17 cellular contexts compared by ENCODE assay signal in genomic region chr19:35559281-35559659, GRCh38. TPM values are rescaled to one million over a fixed set of nuclear protein-coding genes. Genes with fewer than 3 reads are reported as not detected.
DNase-seq lines count a peak whose midpoint lies in the region; ATAC-seq and TF ChIP-seq lines count a peak whose summit lies in the region.
"Had no signal": no experiment of that assay in that cellular context is flagged by ENCODE, and none has a peak within 500 bp of the region (broad histone marks: within the 10 kb centered on the region; RNA-seq: fewer than 3 reads in every experiment).

No MANE protein-coding gene starts in this region.

- peak overlapping the region; percentile 7 for H3K4me3 Mint-ChIP-seq in T-helper 17 cell

- no peaks in the 10 kb centered on the region for H3K79me2 ChIP-seq in smooth muscle cell (ENCODE audit: low read depth)

- H3K4me1 Mint-ChIP-seq in T-helper 17 cell: peaks cover 19% of the 10 kb centered on the region

- H2AFZ ChIP-seq in smooth muscle cell (ENCODE audit: low read depth): no peak overlapping the region

- no peak overlapping the region for H3K27ac Mint-ChIP-seq in T-helper 17 cell
- H3K27ac Mint-ChIP-seq: CD14-positive monocyte had no signal

- H3K9ac ChIP-seq in BLaER1 treated with 17β-estradiol and CSF1 and Interleukin-3, amounts not matched to agents 10 nM and 100 nM: no peak overlapping the region
- H3K9ac ChIP-seq in smooth muscle cell (ENCODE audit: low read depth): no peak overlapping the region

- DNase-seq in T-helper 17 cell: no peak
- no peak for DNase-seq in SKM-1 treated with dmso at 0.1 percent for 144 hours (lab: John Stamatoyannopoulos, UW; ENCODE audit: unreplicated experiment)
- no peak for DNase-seq in stomach
- no peak for DNase-seq in right lobe of liver
- DNase-seq in smooth muscle cell (lab: John Stamatoyannopoulos, UW; ENCODE audit: unreplicated experiment): no peak
- DNase-seq: anterior cingulate cortex, KG1, left cardiac atrium, NCI-H2171 treated with DMSO at 0.1 percent for 48 hours had no signal

- peak overlapping the region; percentile 57 to 84 (median 78) for H3K4me2 ChIP-seq in BLaER1 treated with 17β-estradiol and CSF1 and Interleukin-3, amounts not matched to agents 10 nM and 100 nM
- H3K4me2 ChIP-seq in smooth muscle cell: no peak overlapping the region

- H3K36me3 Mint-ChIP-seq in T-helper 17 cell (ENCODE audit: low read depth): peaks cover 13% of the 10 kb centered on the region
- H3K36me3 Mint-ChIP-seq: CD14-positive monocyte had no signal

- H3K27ac ChIP-seq in BLaER1 treated with 17β-estradiol and CSF1 and Interleukin-3, amounts not matched to agents 10 nM and 100 nM: no peak overlapping the region
- no peak overlapping the region for H3K27ac ChIP-seq in stomach
- H3K27ac ChIP-seq in right lobe of liver: no peak overlapping the region
- H3K27ac ChIP-seq in smooth muscle cell (ENCODE audit: low read depth): no peak overlapping the region
- H3K27ac ChIP-seq: skin epidermis had no signal

- H3K4me1 ChIP-seq in BLaER1 treated with 17β-estradiol and CSF1 and Interleukin-3, amounts not matched to agents 10 nM and 100 nM: peaks cover 14 to 25% (median 19%) of the 10 kb centered on the region in 10 experiments
- H3K4me1 ChIP-seq in stomach (peaks cover 8 to 17% (median 12%) of the 10 kb centered on the region in 4 donors), right lobe of liver (no peaks in the 10 kb centered on the region), smooth muscle cell (ENCODE audit: low read depth) (peaks cover 3% of the 10 kb centered on the region)

- no peak overlapping the region for H3K4me3 ChIP-seq in BLaER1 treated with 17β-estradiol and CSF1 and Interleukin-3, amounts not matched to agents 10 nM and 100 nM
- H3K4me3 ChIP-seq in stomach (peak overlapping the region in 1 of 4 donors; percentile 39), right lobe of liver (no peak overlapping the region), smooth muscle cell (no peak overlapping the region)
- H3K4me3 ChIP-seq: skin epidermis had no signal

- no peaks in the 10 kb centered on the region for H3F3A ChIP-seq in smooth muscle cell (ENCODE audit: low read depth)

- no peaks in the 10 kb centered on the region for H3K9me3 ChIP-seq in BLaER1 treated with 17β-estradiol and CSF1 and Interleukin-3, amounts not matched to agents 10 nM and 100 nM (replicated peaks in 1 of 11)
- H3K9me3 ChIP-seq in T-helper 17 cell (ENCODE audit: control insufficient read depth, low read length, poor library complexity, severe bottlenecking): no peaks in the 10 kb centered on the region
- H3K9me3 ChIP-seq in stomach: no peaks in the 10 kb centered on the region
- H3K9me3 ChIP-seq in right lobe of liver: no peaks in the 10 kb centered on the region
- H3K9me3 ChIP-seq in smooth muscle cell (replicated peaks; ENCODE audit: low read depth): no peaks in the 10 kb centered on the region

- 33 to 57% (median 46%) methylated on average over 9 to 11 of the region's 11 CpGs for WGBS in stomach, 5 donors
- 48% methylated on average over 7 of the region's 11 CpGs for WGBS in right lobe of liver (ENCODE audit: insufficient coverage, low coverage, low lambda C conversion rate, missing lambda C conversion rate)
- 87% methylated on average over 11 of the region's 11 CpGs for WGBS in smooth muscle cell (ENCODE audit: low lambda C conversion rate)

- TF ChIP-seq EP300 in stomach (IDR thresholded peaks at IDR 0.05): no peak

- TF ChIP-seq POLR2A in GM18505 (IDR thresholded peaks at IDR 0.05; ENCODE audit: borderline replicate concordance, extremely low read depth, insufficient read depth, insufficient read length) (no peak), stomach (IDR thresholded peaks at IDR 0.05) (no peak), right lobe of liver (IDR thresholded peaks at IDR 0.05) (no peak)

- no peaks in the 10 kb centered on the region for H3K36me3 ChIP-seq in BLaER1 treated with 17β-estradiol and CSF1 and Interleukin-3, amounts not matched to agents 10 nM and 100 nM
- no peaks in the 10 kb centered on the region for H3K36me3 ChIP-seq in stomach
- H3K36me3 ChIP-seq in right lobe of liver: no peaks in the 10 kb centered on the region
- no peaks in the 10 kb centered on the region for H3K36me3 ChIP-seq in smooth muscle cell (ENCODE audit: low read depth)

- ATAC-seq in GM18505 (IDR thresholded peaks at IDR 0.05; ENCODE audit: unreplicated experiment) (peak; percentile 60), HG02973 (IDR thresholded peaks at IDR 0.05; ENCODE audit: unreplicated experiment) (peak; percentile 61), T-helper 17 cell (no peak), right lobe of liver (no peak)
- ATAC-seq: left cardiac atrium, Panc1 had no signal

- intact Hi-C loops in stomach (cut with DNase I; ENCODE audit: low total_unique reads) (no loop called here), right lobe of liver (cut with DNase I) (no loop called here)

- H4K20me1 ChIP-seq in BLaER1 treated with 17β-estradiol and CSF1 and Interleukin-3, amounts not matched to agents 10 nM and 100 nM: peaks cover 0 to 17% (median 0%) of the 10 kb centered on the region in 11 experiments; a peak in 5 of 22 replicates
- no peaks in the 10 kb centered on the region for H4K20me1 ChIP-seq in smooth muscle cell (ENCODE audit: low read depth)

- no peak for TF ChIP-seq CTCF in stomach (IDR thresholded peaks at IDR 0.05)
- TF ChIP-seq CTCF in right lobe of liver (IDR thresholded peaks at IDR 0.05): no peak
- no peak for TF ChIP-seq CTCF in smooth muscle cell (IDR thresholded peaks at IDR 0.05; ENCODE audit: borderline replicate concordance, insufficient read depth, poor library complexity, severe bottlenecking)

- peaks cover 0 to 6% (median 0%) of the 10 kb centered on the region in 11 experiments; a peak in 4 of 22 replicates for H3K27me3 ChIP-seq in BLaER1 treated with 17β-estradiol and CSF1 and Interleukin-3, amounts not matched to agents 10 nM and 100 nM
- H3K27me3 ChIP-seq in stomach: peaks cover 12 to 76% (median 44%) of the 10 kb centered on the region in 3 donors
- H3K27me3 ChIP-seq in right lobe of liver: no peaks in the 10 kb centered on the region
- H3K27me3 ChIP-seq in smooth muscle cell (ENCODE audit: low read depth): peaks cover 54% of the 10 kb centered on the region

- peaks cover 41% of the 10 kb centered on the region for H3K27me3 Mint-ChIP-seq in T-helper 17 cell

RNA-seq across cellular contexts. Expression of gene ATP4A, which starts 4.2 kb away (rescaled TPM):
- total RNA-seq in T-helper 17 cell (not detected), stomach (100 to 1,000 TPM in 4 of 5 donors, 1 to 10 TPM in 1; 9.8 to 890 (median 236) TPM), right lobe of liver (under 1 TPM in 1 of 6 experiments, not detected in 5; 0.06 TPM), smooth muscle cell (not detected in 2 replicates)
- polyA plus RNA-seq in stomach (100 to 1,000 TPM; 257 to 357 (median 345) TPM), smooth muscle cell (not detected in 2 replicates)
- total RNA-seq: frontal cortex, left cardiac atrium had no signal
- polyA plus RNA-seq: CD14-positive monocyte, neural cell had no signal

RNA-seq across cellular contexts. Expression of gene TMEM147, which starts 13.8 kb away (rescaled TPM):
- total RNA-seq in T-helper 17 cell (10 to 100 TPM; 30.5 to 37.0 TPM), stomach (100 to 1,000 TPM in 1 of 5 donors, 10 to 100 TPM in 3, 1 to 10 TPM in 1; 7.0 to 121 (median 57.6) TPM), right lobe of liver (10 to 100 TPM; 29.4 to 65.7 (median 36.2) TPM), smooth muscle cell (128 and 168 TPM in 2 replicates)
- polyA plus RNA-seq in stomach (100 to 1,000 TPM in 1 of 3 donors, 10 to 100 TPM in 2; 63.4 to 131 (median 77.4) TPM), smooth muscle cell (291 and 293 TPM in 2 replicates)

RNA-seq across cellular contexts. Expression of gene GAPDHS, which starts 26.0 kb away (rescaled TPM):
- total RNA-seq in T-helper 17 cell: not detected
- total RNA-seq in stomach: not detected
- not detected for polyA plus RNA-seq in stomach
- not detected for total RNA-seq in right lobe of liver
- total RNA-seq in smooth muscle cell: not detected in 2 replicates
- 0.16 TPM in 1 of 2 replicates, not detected in the other for polyA plus RNA-seq in smooth muscle cell
- total RNA-seq: frontal cortex, left cardiac atrium had no signal
- polyA plus RNA-seq: CD14-positive monocyte, neural cell had no signal

RNA-seq across cellular contexts. Expression of gene PMIS2, which starts 26.7 kb away (rescaled TPM):
- total RNA-seq in T-helper 17 cell: not detected
- total RNA-seq in stomach: not detected
- not detected for polyA plus RNA-seq in stomach
- total RNA-seq in right lobe of liver: not detected
- total RNA-seq in smooth muscle cell: not detected in 2 replicates
- polyA plus RNA-seq in smooth muscle cell: not detected in 2 replicates
- total RNA-seq: frontal cortex, left cardiac atrium had no signal
- polyA plus RNA-seq: CD14-positive monocyte, neural cell had no signal

RNA-seq across cellular contexts. Expression of gene SBSN, which starts 31.2 kb away (rescaled TPM):
- total RNA-seq in T-helper 17 cell (not detected), stomach (not detected), right lobe of liver (under 1 TPM in 1 of 6 experiments, not detected in 5; 0.24 TPM), smooth muscle cell (14.9 and 19.8 TPM in 2 replicates)
- polyA plus RNA-seq in stomach (10 to 100 TPM in 1 of 3 donors, 1 to 10 TPM in 1, not detected in 1; 1.1 to 29.2 TPM), smooth muscle cell (4.9 and 11.7 TPM in 2 replicates)
- total RNA-seq: frontal cortex, left cardiac atrium had no signal
- polyA plus RNA-seq: CD14-positive monocyte, neural cell had no signal

Comparison
In these comparisons a context has a peak if more than half of its experiments do, and no peak if none do; other contexts are left out.
1. ATAC-seq: peak in GM18505 (single experiment) and HG02973 (single experiment); none in T-helper 17 cell (single experiment) and right lobe of liver (0 of 4).
2. RNA of gene ATP4A, which starts 4.2 kb away (total RNA-seq): 9.8 to 890 TPM in stomach; not detected in T-helper 17 cell, 0.06 TPM in right lobe of liver and not detected in smooth muscle cell; every median in the first group is over 10 times any median in the second.